ENCODE assay signal across 25 cellular contexts in the genomic region with DNA sequence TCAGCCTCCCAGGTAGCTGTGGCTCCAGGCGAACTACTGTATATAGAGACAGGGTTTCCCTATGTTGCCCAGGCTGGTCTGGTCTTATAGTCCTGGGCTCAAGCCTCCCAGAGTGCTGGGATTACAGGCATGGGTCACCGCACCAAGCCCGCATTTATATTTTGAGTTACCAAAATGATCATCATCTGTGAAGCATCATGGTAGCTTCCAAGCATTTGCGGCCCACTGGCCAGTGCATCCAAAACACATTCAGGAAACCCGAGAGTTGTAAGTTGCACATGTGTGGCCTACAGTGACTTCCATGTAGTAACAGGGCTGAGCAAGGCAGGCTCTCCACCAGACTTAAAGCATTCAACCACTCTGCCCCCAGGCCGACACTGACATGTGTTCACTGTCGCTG. TPM values are rescaled to one million over a fixed set of nuclear protein-coding genes. Genes with fewer than 3 reads are reported as not detected.
DNase-seq lines count a peak whose midpoint lies in the region; ATAC-seq and TF ChIP-seq lines count a peak whose summit lies in the region.
"Had no signal": no experiment of that assay in that cellular context is flagged by ENCODE, and none has a peak within 500 bp of the region (broad histone marks: within the 10 kb centered on the region; RNA-seq: fewer than 3 reads in every experiment).

No MANE protein-coding gene starts in this region.

- no peak overlapping the region for H3K27ac Mint-ChIP-seq in activated T-cell treated with anti-CD3 and anti-CD28 coated beads, Interleukin-2, amount 50 U/mL, for 24 hours
- no peak overlapping the region for H3K27ac Mint-ChIP-seq in chondrocyte (ENCODE audit: unreplicated experiment)
- H3K27ac Mint-ChIP-seq in neural progenitor cell, result no peak overlapping the region
- H3K27ac Mint-ChIP-seq: activated naive CD4-positive, alpha-beta T cell treated with anti-CD3 and anti-CD28 coated beads for 36 hours; CD14-positive monocyte had no signal

- H4K20me1 ChIP-seq in neural progenitor cell (ENCODE audit: low read depth), result peaks cover 28% of the 10 kb centered on the region

- no peaks in the 10 kb centered on the region for H3K9me3 ChIP-seq in neural progenitor cell (ENCODE audit: low read depth)
- H3K9me3 ChIP-seq: psoas muscle had no signal

- H3K4me2 ChIP-seq in neural progenitor cell, result no peak overlapping the region

- H3K36me3 ChIP-seq in neural progenitor cell, result no peaks in the 10 kb centered on the region

- no peaks in the 10 kb centered on the region for H3K27me3 ChIP-seq in neural progenitor cell
- H3K27me3 ChIP-seq: dorsolateral prefrontal cortex had no signal

- peaks cover 5% of the 10 kb centered on the region for H3K79me2 ChIP-seq in neural progenitor cell (ENCODE audit: low read depth)

- H2AFZ ChIP-seq in neural progenitor cell (replicated peaks), result no peak overlapping the region

- H3K4me1 ChIP-seq in neural progenitor cell, result peaks cover 10% of the 10 kb centered on the region

- H3K36me3 Mint-ChIP-seq in activated T-cell treated with anti-CD3 and anti-CD28 coated beads, Interleukin-2, amount 50 U/mL, for 24 hours (ENCODE audit: low read depth), result peaks cover 39% of the 10 kb centered on the region
- H3K36me3 Mint-ChIP-seq in chondrocyte (ENCODE audit: low read depth) (peaks cover 2% of the 10 kb centered on the region), neural progenitor cell (peaks cover 9% of the 10 kb centered on the region)

- DNase-seq in activated T-cell treated with anti-CD3 and anti-CD28 coated beads, Interleukin-2, amount 50 U/mL, for 24 hours, result no peak
- DNase-seq in activated T-cell treated with anti-CD3 and anti-CD28 coated beads, Interleukin-2, amount 50 U/mL, for 1 hour, result no peak
- DNase-seq in Daoy (ENCODE audit: low read depth) (peak; percentile 1), chondrocyte (ENCODE audit: low spot score) (peak; percentile 34), neural progenitor cell (ENCODE audit: low spot score) (no peak), NCI-H446 treated with DMSO at 0.1 percent for 48 hours (lab: John Stamatoyannopoulos, UW) (no peak)
- DNase-seq: activated naive CD4-positive, alpha-beta T cell treated with anti-CD3 and anti-CD28 coated beads for 36 hours; aorta; caudate nucleus; DMS153; dorsolateral prefrontal cortex; GF-D8; H9; head of caudate nucleus; KBM-7; left colon; mesendoderm; MM.1S; NCI-H1417 treated with DMSO at 0.1 percent for 48 hours; NCI-H2107; psoas muscle; RPMI8226 had no signal

- peaks cover 37% of the 10 kb centered on the region for H3F3A ChIP-seq in neural progenitor cell (ENCODE audit: low read depth)

- no peak overlapping the region for H3K27ac ChIP-seq in neural progenitor cell
- H3K27ac ChIP-seq: dorsolateral prefrontal cortex, psoas muscle had no signal

- no peak overlapping the region for H3K4me3 ChIP-seq in neural progenitor cell
- H3K4me3 ChIP-seq: psoas muscle had no signal

- H3K27me3 Mint-ChIP-seq in activated T-cell treated with anti-CD3 and anti-CD28 coated beads, Interleukin-2, amount 50 U/mL, for 24 hours, result no peaks in the 10 kb centered on the region
- H3K27me3 Mint-ChIP-seq in chondrocyte (ENCODE audit: low read depth) (no peaks in the 10 kb centered on the region), neural progenitor cell (ENCODE audit: insufficient read depth, low read depth) (peaks cover 2% of the 10 kb centered on the region)

- TF ChIP-seq CTCF in chondrocyte (IDR thresholded peaks at IDR 0.05), result no peak
- TF ChIP-seq CTCF in neural progenitor cell (IDR thresholded peaks at IDR 0.05), result no peak

- H3K4me3 Mint-ChIP-seq in activated T-cell treated with anti-CD3 and anti-CD28 coated beads, Interleukin-2, amount 50 U/mL, for 24 hours, result peak overlapping the region; percentile 81
- H3K4me3 Mint-ChIP-seq in chondrocyte (ENCODE audit: unreplicated experiment) (no peak overlapping the region), neural progenitor cell (peak overlapping the region; percentile 86)
- H3K4me3 Mint-ChIP-seq: CD14-positive monocyte had no signal

- no peak overlapping the region for H3K9ac ChIP-seq in neural progenitor cell

- no peaks in the 10 kb centered on the region for H3K9me3 Mint-ChIP-seq in activated T-cell treated with anti-CD3 and anti-CD28 coated beads, Interleukin-2, amount 50 U/mL, for 24 hours
- H3K9me3 Mint-ChIP-seq in chondrocyte (ENCODE audit: low read depth), result no peaks in the 10 kb centered on the region
- no peaks in the 10 kb centered on the region for H3K9me3 Mint-ChIP-seq in neural progenitor cell
- H3K9me3 Mint-ChIP-seq: activated naive CD4-positive, alpha-beta T cell treated with anti-CD3 and anti-CD28 coated beads for 36 hours; H9 had no signal

- ATAC-seq in GM18519 (IDR thresholded peaks at IDR 0.05; ENCODE audit: low FRiP score, unreplicated experiment) (no peak), HG02763 (IDR thresholded peaks at IDR 0.05; ENCODE audit: unreplicated experiment) (no peak)
- ATAC-seq: left colon, psoas muscle had no signal

- peaks cover 18% of the 10 kb centered on the region for H3K4me1 Mint-ChIP-seq in activated T-cell treated with anti-CD3 and anti-CD28 coated beads, Interleukin-2, amount 50 U/mL, for 24 hours (ENCODE audit: low read depth)
- H3K4me1 Mint-ChIP-seq in chondrocyte (ENCODE audit: low read depth) (peaks cover 16% of the 10 kb centered on the region), neural progenitor cell (peaks cover 15% of the 10 kb centered on the region)

RNA-seq across cellular contexts. Expression of gene BRD3OS, which starts 2.3 kb away (rescaled TPM):
- 12.8 and 15.1 TPM in 2 replicates for total RNA-seq in Daoy (2014; rRNA removed; shearing (Covaris generic))
- 13.7 to 27.6 TPM (median 15.7 TPM) in 3 replicates for total RNA-seq in chondrocyte
- total RNA-seq in neural progenitor cell (ENCODE audit: low replicate concordance), result 19.0 and 28.3 TPM in 2 replicates

RNA-seq across cellular contexts. Expression of gene VAV2, which starts 35.4 kb away (rescaled TPM):
- 11.3 and 11.5 TPM in 2 replicates for total RNA-seq in Daoy (2014; rRNA removed; shearing (Covaris generic))
- total RNA-seq in chondrocyte, result 17.7 to 34.2 TPM (median 19.3 TPM) in 3 replicates
- 12.9 and 19.0 TPM in 2 replicates for total RNA-seq in neural progenitor cell (ENCODE audit: low replicate concordance)

RNA-seq across cellular contexts. Expression of gene BRD3, which starts 40.3 kb away (rescaled TPM):
- 6.4 and 6.5 TPM in 2 replicates for total RNA-seq in Daoy (2014; rRNA removed; shearing (Covaris generic))
- 48.7 to 59.0 TPM (median 49.0 TPM) in 3 replicates for total RNA-seq in chondrocyte
- 14.8 and 21.7 TPM in 2 replicates for total RNA-seq in neural progenitor cell (ENCODE audit: low replicate concordance)

Comparison
In these comparisons a context has a peak if more than half of its experiments do, and no peak if none do; other contexts are left out.
1. DNase-seq: peak in Daoy (single experiment) and chondrocyte (single experiment); none in activated T-cell treated with anti-CD3 and anti-CD28 coated beads, Interleukin-2, amount 50 U/mL, for 24 hours (single experiment), activated T-cell treated with anti-CD3 and anti-CD28 coated beads, Interleukin-2, amount 50 U/mL, for 1 hour (single experiment), neural progenitor cell (single experiment) and NCI-H446 treated with DMSO at 0.1 percent for 48 hours (single experiment).